In genomic region chr5:60727032-60727431, GRCh38 we compare ENCODE assay signal across 18 cellular contexts. TPM values are rescaled to one million over a fixed set of nuclear protein-coding genes. Genes with fewer than 3 reads are reported as not detected.
DNase-seq lines count a peak whose midpoint lies in the region; ATAC-seq, FAIRE-seq and TF ChIP-seq lines count a peak whose summit lies in the region.
"Had no signal": no experiment of that assay in that cellular context is flagged by ENCODE, and none has a peak within 500 bp of the region (broad histone marks: within the 10 kb centered on the region; RNA-seq: fewer than 3 reads in every experiment).

No MANE protein-coding gene starts in this region.

- H3K27me3 ChIP-seq in foreskin keratinocyte: no peaks in the 10 kb centered on the region
- no peaks in the 10 kb centered on the region for H3K27me3 ChIP-seq in tibial nerve
- H3K27me3 ChIP-seq: Peyer's patch had no signal

- intact Hi-C loops in kidney (cut with DNase I): no loop called here

- no peaks in the 10 kb centered on the region for H3K9me3 ChIP-seq in HEK293 (ENCODE audit: control insufficient read depth, insufficient read depth, low read depth, low read length)
- H3K9me3 ChIP-seq in tibial nerve: no peaks in the 10 kb centered on the region
- no peaks in the 10 kb centered on the region for H3K9me3 ChIP-seq in kidney (ENCODE audit: control insufficient read depth in 1 of 2, low read length in 2 of 2)
- H3K9me3 ChIP-seq: Peyer's patch had no signal

- POLR2A ChIA-PET in HEK293 (lab: Yijun Ruan, JAX): no interaction called here

- H3K27ac ChIP-seq in HEK293 (ENCODE audit: extremely low read depth, low read depth, low read length): no peak overlapping the region
- H3K27ac ChIP-seq in foreskin keratinocyte: no peak overlapping the region
- no peak overlapping the region for H3K27ac ChIP-seq in tibial nerve
- no peak overlapping the region for H3K27ac ChIP-seq in kidney (ENCODE audit: low read depth in 2 of 2, low read length in 2 of 2)
- H3K27ac ChIP-seq: Peyer's patch, SK-N-MC had no signal

- no peak overlapping the region for H3K4me3 ChIP-seq in HEK293 (ENCODE audit: low read depth, low read length)
- H3K4me3 ChIP-seq in tibial nerve: no peak overlapping the region
- no peak overlapping the region for H3K4me3 ChIP-seq in kidney (ENCODE audit: low read length in 2 of 2)
- H3K4me3 ChIP-seq: Peyer's patch, SK-N-MC had no signal

- no peaks in the 10 kb centered on the region for H3K36me3 ChIP-seq in HEK293 (ENCODE audit: control insufficient read depth in 2 of 2, insufficient read depth in 1 of 2, low read length in 2 of 2)
- no peaks in the 10 kb centered on the region for H3K36me3 ChIP-seq in tibial nerve
- H3K36me3 ChIP-seq in kidney (ENCODE audit: control insufficient read depth in 1 of 2, insufficient read depth in 2 of 2, low read length in 2 of 2): no peaks in the 10 kb centered on the region
- H3K36me3 ChIP-seq: Peyer's patch had no signal

- no peak overlapping the region for H3K9ac ChIP-seq in kidney (ENCODE audit: low read length in 2 of 2)

- H3K4me1 ChIP-seq in HEK293 (ENCODE audit: control insufficient read depth, insufficient read depth, low read length): no peaks in the 10 kb centered on the region
- H3K4me1 ChIP-seq in foreskin keratinocyte: no peaks in the 10 kb centered on the region
- H3K4me1 ChIP-seq in tibial nerve: no peaks in the 10 kb centered on the region
- no peaks in the 10 kb centered on the region for H3K4me1 ChIP-seq in kidney (ENCODE audit: control insufficient read depth in 1 of 2, insufficient read depth in 1 of 2, low read depth in 1 of 2, low read length in 2 of 2)
- H3K4me1 ChIP-seq: Peyer's patch had no signal

- TF ChIP-seq CTCF in HEK293 (tag by site-specific recombination; IDR thresholded peaks at IDR 0.05): no peak
- no peak for TF ChIP-seq CTCF in foreskin keratinocyte (conservative IDR thresholded peaks at IDR 0.05)
- no peak for TF ChIP-seq CTCF in tibial nerve (IDR thresholded peaks at IDR 0.05)
- TF ChIP-seq CTCF in kidney (IDR thresholded peaks at IDR 0.05; ENCODE audit: borderline replicate concordance, extremely low read depth, insufficient read depth): no peak

- in situ Hi-C loops in SK-MEL-5 (cut with HindIII; ENCODE audit: low pct_unique_long_range_greater_than_20kb, low sequenced_read_pairs): no loop called here

- no peak for TF ChIP-seq EP300 in tibial nerve (IDR thresholded peaks at IDR 0.05)

- TF ChIP-seq POLR2A in tibial nerve (IDR thresholded peaks at IDR 0.05): no peak

- DNase-seq in ELR (ENCODE audit: low read depth) (peak; percentile 2), SK-MEL-5 (ENCODE audit: low read depth, low spot score) (peak; percentile 25), foreskin keratinocyte (no peak), tibial nerve (ENCODE audit: low spot score in 2 of 2) (no peak), anterior cingulate cortex (lab: John Stamatoyannopoulos, UW) (no peak), kidney (no peak)
- DNase-seq: GDM1, HCEC 1CT, Kasumi-1, NCI-H1417, NCI-H2029, NCI-H446 treated with DMSO at 0.1 percent for 48 hours, NCI-H69, Peyer's patch, Right ventricle myocardium superior, T-cell had no signal

- WGBS in tibial nerve, 2 donors: 79 to 95% methylated on average over 1 of the region's 1 CpG

- FAIRE-seq in kidney (lab: Jason Lieb, UNC): no peak

- CTCF ChIA-PET in HEK293 (lab: Yijun Ruan, JAX): interaction anchor here (0.7 kb wide), 1 partner anchor 668 kb away, joined by 3 read pairs; no protein-coding TSS in a partner anchor

- peak; percentile 73 for ATAC-seq in foreskin keratinocyte
- ATAC-seq: T-cell had no signal

TF ChIP-seq in HEK293, 187 proteins besides CTCF, POLR2A, EP300 and RAD21:
- 0 out of 2 replicates have a peak, but pooled peaks have one; percentile 29 for TF ChIP-seq ZNF449 (tag by site-specific recombination; IDR thresholded peaks at IDR 0.05)
- no peak for TF ChIP-seq ELK4 (IDR thresholded peaks at IDR 0.05; ENCODE audit: borderline replicate concordance, low read depth, low read length)

RNA-seq across cellular contexts. Expression of gene DEPDC1B, which starts 27.1 kb away (rescaled TPM):
- 18.8 and 21.5 TPM in 2 replicates for total RNA-seq in SK-MEL-5 (2014; rRNA removed; shearing (Covaris generic))
- 15.9 and 29.9 TPM in 2 replicates for polyA plus RNA-seq in SK-MEL-5 (2015; cell fraction: cytosol; rRNA removed)
- 17.1 and 18.3 TPM in 2 replicates for polyA plus RNA-seq in SK-MEL-5 (2015; cell fraction: nucleus; rRNA removed)
- total RNA-seq in foreskin keratinocyte (28.7 and 33.4 TPM in 2 replicates), tibial nerve (1 to 10 TPM; 2.2 to 5.7 (median 4.4) TPM), kidney (0.50 TPM)
- polyA plus RNA-seq in foreskin keratinocyte (13.2 and 17.6 TPM in 2 replicates), kidney (ENCODE audit: insufficient read depth, low read depth, low replicate concordance) (5.2 TPM)

Comparison
In these comparisons a context has a peak if more than half of its experiments do, and no peak if none do; other contexts are left out.
1. DNase-seq: peak in ELR (single experiment) and SK-MEL-5 (single experiment); none in foreskin keratinocyte (0 of 2), tibial nerve (0 of 2), anterior cingulate cortex (0 of 58) and kidney (single experiment).